In genomic region chr1:228275435-228276342, GRCh38 we compare ENCODE assay signal across 8 cellular contexts.
DNase-seq lines count a peak whose midpoint lies in the region; ATAC-seq and TF ChIP-seq lines count a peak whose summit lies in the region.

No MANE protein-coding gene starts in this region.

- H3K27me3 ChIP-seq in esophagus squamous epithelium (no peaks in the 10 kb centered on the region), mucosa of stomach (ENCODE audit: control insufficient read depth, insufficient read depth, low read length) (peaks cover 10% of the 10 kb centered on the region)

- peaks cover 10% of the 10 kb centered on the region for H3K4me1 Mint-ChIP-seq in activated T-cell treated with anti-CD3 and anti-CD28 coated beads, Interleukin-2, amount 50 U/mL, for 72 hours (ENCODE audit: low read depth)

- H3K4me3 ChIP-seq in esophagus squamous epithelium (peak overlapping the region; percentile 69 to 84 (median 70)), mucosa of stomach (ENCODE audit: low read length) (peak overlapping the region; percentile 31)

- no peaks in the 10 kb centered on the region for H3K4me1 ChIP-seq in ES-I3 (ENCODE audit: insufficient read depth, low read length)
- peaks cover 8 to 26% (median 12%) of the 10 kb centered on the region in 3 donors for H3K4me1 ChIP-seq in esophagus squamous epithelium
- H3K4me1 ChIP-seq in mucosa of stomach (ENCODE audit: control insufficient read depth, insufficient read depth, low read length) = peaks cover 5% of the 10 kb centered on the region

- no peaks in the 10 kb centered on the region for H3K9me3 Mint-ChIP-seq in activated T-cell treated with anti-CD3 and anti-CD28 coated beads, Interleukin-2, amount 50 U/mL, for 72 hours

- 0 to 5% methylated on average over 6 to 8 of the region's 73 CpGs for WGBS in esophagus squamous epithelium, 2 donors

- peak overlapping the region; percentile 73 to 85 (median 80) for H3K27ac ChIP-seq in esophagus squamous epithelium

- intact Hi-C loops in esophagus squamous epithelium (cut with DNase I) = no loop called here

- H3K9ac ChIP-seq in ES-I3 (ENCODE audit: low read depth, low read length) = peak overlapping the region; percentile 58
- H3K9ac ChIP-seq in mucosa of stomach (ENCODE audit: low read length) = peak overlapping the region; percentile 47

- TF ChIP-seq POLR2A in esophagus squamous epithelium (IDR thresholded peaks at IDR 0.05) = peak in 1 of 4 donors; percentile 27

- H3K4me3 Mint-ChIP-seq in activated T-cell treated with anti-CD3 and anti-CD28 coated beads, Interleukin-2, amount 50 U/mL, for 72 hours = peak overlapping the region; percentile 83 to 88

- DNase-seq in NOMO-1 (lab: John Stamatoyannopoulos, UW; ENCODE audit: unreplicated experiment in 2 of 2) (peak; percentile 87 to 91), esophagus squamous epithelium (lab: John Stamatoyannopoulos, UW) (peak; percentile 55), NCI-H510A (lab: John Stamatoyannopoulos, UW) (no peak)
- peak; percentile 86 to 90 for DNase-seq in activated T-cell treated with anti-CD3 and anti-CD28 coated beads, Interleukin-2, amount 50 U/mL, for 72 hours
- peak; percentile 76 to 85 for DNase-seq in stimulated activated CD8-positive, alpha-beta memory T cell treated with anti-CD3 and anti-CD28 coated beads, Interleukin-2, amount 100 ng/mL, for 1 hour (ENCODE audit: low read depth in 2 of 2)

- no peaks in the 10 kb centered on the region for H3K36me3 Mint-ChIP-seq in activated T-cell treated with anti-CD3 and anti-CD28 coated beads, Interleukin-2, amount 50 U/mL, for 72 hours (ENCODE audit: insufficient read depth in 2 of 2)

- no peaks in the 10 kb centered on the region for H3K27me3 Mint-ChIP-seq in activated T-cell treated with anti-CD3 and anti-CD28 coated beads, Interleukin-2, amount 50 U/mL, for 72 hours (ENCODE audit: low read depth)

- H3K27ac Mint-ChIP-seq in activated T-cell treated with anti-CD3 and anti-CD28 coated beads, Interleukin-2, amount 50 U/mL, for 72 hours = no peak overlapping the region

- no peak for TF ChIP-seq CTCF in esophagus squamous epithelium (IDR thresholded peaks at IDR 0.05)

- ATAC-seq in HG03064 (IDR thresholded peaks at IDR 0.05; ENCODE audit: low read depth, unreplicated experiment) = peak; percentile 73
- peak; percentile 91 to 92 for ATAC-seq in activated T-cell treated with anti-CD3 and anti-CD28 coated beads, Interleukin-2, amount 50 U/mL, for 72 hours (replicated peaks in 1 of 2)

- no peaks in the 10 kb centered on the region; the same call in 1 of the 2 replicates for H3K36me3 ChIP-seq in ES-I3 (ENCODE audit: insufficient read depth, low read length)
- H3K36me3 ChIP-seq in esophagus squamous epithelium = peaks cover 0 to 51% (median 0%) of the 10 kb centered on the region in 3 donors
- H3K36me3 ChIP-seq in mucosa of stomach (ENCODE audit: control insufficient read depth, insufficient read depth, low read length) = no peaks in the 10 kb centered on the region

- H3K9me3 ChIP-seq in ES-I3 (ENCODE audit: control insufficient read depth, insufficient read depth, low read length) = no peaks in the 10 kb centered on the region
- no peaks in the 10 kb centered on the region for H3K9me3 ChIP-seq in esophagus squamous epithelium
- H3K9me3 ChIP-seq in mucosa of stomach (ENCODE audit: control insufficient read depth, low read length) = no peaks in the 10 kb centered on the region
